8 cellular contexts compared by ENCODE assay signal in genomic region chr16:8867483-8868271, GRCh38. TPM values are rescaled to one million over a fixed set of nuclear protein-coding genes. Genes with fewer than 3 reads are reported as not detected.
A peak's percentile ranks its signal among the peaks of the same experiment; 100 is the strongest.
DNase-seq lines count a peak whose midpoint lies in the region; ATAC-seq and TF ChIP-seq lines count a peak whose summit lies in the region.

No MANE protein-coding gene starts in this region.

- H3K4me1 Mint-ChIP-seq in Caco-2 (ENCODE audit: low read depth, unreplicated experiment) = peaks cover 15% of the 10 kb centered on the region
- H3K4me1 Mint-ChIP-seq in activated T-helper 2 cell treated with anti-CD3 and anti-CD28 coated beads, Interferon-gamma antibody, Interleukin-2, Interleukin-4, amounts not matched to agents 10 μg/mL and 5 μg/mL and 100 μg/mL, durations not matched to agents 14 hours and 24 hours and 36 hours (ENCODE audit: low read depth) = peaks cover 36% of the 10 kb centered on the region

- no peak for ATAC-seq in Right ventricle myocardium superior (ENCODE audit: poor library complexity)
- ATAC-seq in HG03097 (IDR thresholded peaks at IDR 0.05; ENCODE audit: low FRiP score, unreplicated experiment) = no peak
- ATAC-seq in HG02678 (IDR thresholded peaks at IDR 0.05; ENCODE audit: unreplicated experiment) = no peak

- CTCF ChIA-PET in Caco-2 (lab: Charles Lee) = interaction anchor here (1.2 to 2.4 kb wide), 5 partner anchors 7 to 76 kb away, joined by 3 to 8 read pairs (median 5); no protein-coding TSS in a partner anchor

- 4% methylated on average over 26 of the region's 26 CpGs for WGBS in prostate gland

- H3K4me1 ChIP-seq in Caco-2 (peaks cover 52% of the 10 kb centered on the region), prostate gland (replicated peaks) (peaks cover 11% of the 10 kb centered on the region)

- H3K9me3 ChIP-seq in Caco-2 = no peaks in the 10 kb centered on the region
- H3K9me3 ChIP-seq in prostate gland = no peaks in the 10 kb centered on the region

- no peak for DNase-seq in Caco-2
- peak; percentile 51 for DNase-seq in KG1 (lab: John Stamatoyannopoulos, UW)
- DNase-seq in activated T-helper 2 cell treated with anti-CD3 and anti-CD28 coated beads, Interferon-gamma antibody, Interleukin-2, Interleukin-4, amounts not matched to agents 10 μg/mL and 5 μg/mL and 100 μg/mL, durations not matched to agents 14 hours and 24 hours and 36 hours (ENCODE audit: low spot score) = no peak
- DNase-seq in Right ventricle myocardium superior = peak; percentile 72
- no peak for DNase-seq in prostate gland (ENCODE audit: low spot score)
- DNase-seq in NCI-H2107 (lab: John Stamatoyannopoulos, UW) = no peak

- H3K27ac Mint-ChIP-seq in Caco-2 (ENCODE audit: unreplicated experiment) = peak overlapping the region; percentile 97
- peak overlapping the region; percentile 96 for H3K27ac Mint-ChIP-seq in activated T-helper 2 cell treated with anti-CD3 and anti-CD28 coated beads, Interferon-gamma antibody, Interleukin-2, Interleukin-4, amounts not matched to agents 10 μg/mL and 5 μg/mL and 100 μg/mL, durations not matched to agents 14 hours and 24 hours and 36 hours

- no peaks in the 10 kb centered on the region for H3K36me3 ChIP-seq in Caco-2 (ENCODE audit: control insufficient read depth, insufficient read depth, low read length)
- H3K36me3 ChIP-seq in prostate gland = no peaks in the 10 kb centered on the region

- TSS peak; percentile 67 for BruUV-seq in Caco-2 (replicated peaks; lab: Mats Ljungman, UMichigan)

- intact Hi-C loops in Caco-2 (cut with micrococcal nuclease; ENCODE audit: unreplicated experiment) = loop anchor here (5.0 kb wide), 2 partner anchors 70 to 225 kb away; partner anchors contain the start of genes HAPSTR1, PMM2 and TMEM186
- intact Hi-C loops in activated T-helper 2 cell treated with anti-CD3 and anti-CD28 coated beads, Interferon-gamma antibody, Interleukin-2, Interleukin-4, amounts not matched to agents 10 μg/mL and 5 μg/mL and 100 μg/mL, durations not matched to agents 14 hours and 24 hours and 36 hours (cut with micrococcal nuclease) = loop anchor here (1.0 to 2.0 kb wide), 3 partner anchors 93 to 247 kb away; partner anchors contain the start of genes HAPSTR1 and METTL22
- intact Hi-C loops in Right ventricle myocardium superior (cut with DNase I) = no loop called here
- intact Hi-C loops in prostate gland (cut with DNase I) = loop anchor here (5.0 kb wide), 2 partner anchors 70 to 190 kb away; partner anchors contain the start of genes PMM2 and TMEM186

- peak overlapping the region; percentile 97 for H3K4me3 Mint-ChIP-seq in Caco-2 (ENCODE audit: unreplicated experiment)
- peak overlapping the region; percentile 97 for H3K4me3 Mint-ChIP-seq in activated T-helper 2 cell treated with anti-CD3 and anti-CD28 coated beads, Interferon-gamma antibody, Interleukin-2, Interleukin-4, amounts not matched to agents 10 μg/mL and 5 μg/mL and 100 μg/mL, durations not matched to agents 14 hours and 24 hours and 36 hours (ENCODE audit: low read depth)

- no peaks in the 10 kb centered on the region for H3K9me3 Mint-ChIP-seq in Caco-2 (ENCODE audit: unreplicated experiment)
- no peaks in the 10 kb centered on the region for H3K9me3 Mint-ChIP-seq in activated T-helper 2 cell treated with anti-CD3 and anti-CD28 coated beads, Interferon-gamma antibody, Interleukin-2, Interleukin-4, amounts not matched to agents 10 μg/mL and 5 μg/mL and 100 μg/mL, durations not matched to agents 14 hours and 24 hours and 36 hours

- H3K36me3 Mint-ChIP-seq in Caco-2 (ENCODE audit: insufficient read depth, unreplicated experiment) = peaks cover 40% of the 10 kb centered on the region
- H3K36me3 Mint-ChIP-seq in activated T-helper 2 cell treated with anti-CD3 and anti-CD28 coated beads, Interferon-gamma antibody, Interleukin-2, Interleukin-4, amounts not matched to agents 10 μg/mL and 5 μg/mL and 100 μg/mL, durations not matched to agents 14 hours and 24 hours and 36 hours (ENCODE audit: low read depth) = peaks cover 24% of the 10 kb centered on the region

- H3K4me3 ChIP-seq in Caco-2 (ENCODE audit: low read depth, low read length) = peak overlapping the region; percentile 62
- peak overlapping the region; percentile 54 to 56 for H3K4me3 ChIP-seq in prostate gland

- H3K27ac ChIP-seq in prostate gland = peak overlapping the region; percentile 66 to 78

- H3K27me3 Mint-ChIP-seq in Caco-2 (ENCODE audit: insufficient read depth, unreplicated experiment) = no peaks in the 10 kb centered on the region
- H3K27me3 Mint-ChIP-seq in activated T-helper 2 cell treated with anti-CD3 and anti-CD28 coated beads, Interferon-gamma antibody, Interleukin-2, Interleukin-4, amounts not matched to agents 10 μg/mL and 5 μg/mL and 100 μg/mL, durations not matched to agents 14 hours and 24 hours and 36 hours (ENCODE audit: low read depth) = no peaks in the 10 kb centered on the region

- POLR2A ChIA-PET in Caco-2 (lab: Charles Lee) = interaction anchor here (0.5 to 1.6 kb wide), 3 partner anchors 10 to 71 kb away, joined by 4 to 9 read pairs (median 8); partner anchors contain the start of genes PMM2 and TMEM186

- TF ChIP-seq CTCF in Caco-2 (IDR thresholded peaks at IDR 0.05; ENCODE audit: insufficient read depth in 1 of 2, low read depth in 1 of 2, low read length in 1 of 2, severe bottlenecking in 1 of 2, unreplicated experiment in 1 of 2) (no peak), prostate gland (IDR thresholded peaks at IDR 0.05) (no peak)

- H3K27me3 ChIP-seq in Caco-2 (replicated peaks; ENCODE audit: control insufficient read depth, insufficient read depth, low read length) (no peaks in the 10 kb centered on the region), prostate gland (replicated peaks; ENCODE audit: insufficient read depth) (no peaks in the 10 kb centered on the region)

- TF ChIP-seq POLR2A in prostate gland (IDR thresholded peaks at IDR 0.05) = no peak

RNA-seq across cellular contexts. Expression of gene CARHSP1, which starts 1.1 kb away (rescaled TPM):
- total RNA-seq in Caco-2 (2022) = 103 and 105 TPM in 2 replicates
- total RNA-seq in activated T-helper 2 cell treated with anti-CD3 and anti-CD28 coated beads, Interferon-gamma antibody, Interleukin-2, Interleukin-4, amounts not matched to agents 10 μg/mL and 5 μg/mL and 100 μg/mL, durations not matched to agents 14 hours and 24 hours and 36 hours = 84.4 and 90.8 TPM in 2 replicates
- 26.0 TPM for total RNA-seq in Right ventricle myocardium superior
- 100 to 1,000 TPM in 1 of 2 donors, 10 to 100 TPM in 1; 51.0 to 146 TPM for total RNA-seq in prostate gland

RNA-seq across cellular contexts. Expression of gene LITAFD, which starts 14.5 kb away (rescaled TPM):
- total RNA-seq in Caco-2 (2022) = not detected in 2 replicates
- total RNA-seq in activated T-helper 2 cell treated with anti-CD3 and anti-CD28 coated beads, Interferon-gamma antibody, Interleukin-2, Interleukin-4, amounts not matched to agents 10 μg/mL and 5 μg/mL and 100 μg/mL, durations not matched to agents 14 hours and 24 hours and 36 hours = not detected in 2 replicates
- not detected for total RNA-seq in Right ventricle myocardium superior
- total RNA-seq in prostate gland = 1 to 10 TPM in 1 of 2 donors, not detected in 1; 2.3 TPM

Comparison
In these comparisons a context has a peak if more than half of its experiments do, and no peak if none do; other contexts are left out.
1. DNase-seq: peak in KG1 (single experiment) and Right ventricle myocardium superior (single experiment); none in Caco-2 (0 of 2), activated T-helper 2 cell treated with anti-CD3 and anti-CD28 coated beads, Interferon-gamma antibody, Interleukin-2, Interleukin-4, amounts not matched to agents 10 μg/mL and 5 μg/mL and 100 μg/mL, durations not matched to agents 14 hours and 24 hours and 36 hours (single experiment), prostate gland (single experiment) and NCI-H2107 (single experiment).